ENCODE assay signal across 10 cellular contexts in genomic region chr3:35965908-35966307, GRCh38.
DNase-seq lines count a peak whose midpoint lies in the region; ATAC-seq and TF ChIP-seq lines count a peak whose summit lies in the region.
"Had no signal": no experiment of that assay in that cellular context is flagged by ENCODE, and none has a peak within 500 bp of the region (broad histone marks: within the 10 kb centered on the region; RNA-seq: fewer than 3 reads in every experiment).

No MANE protein-coding gene starts in this region.

- peak; percentile 71 for TF ChIP-seq CTCF in DND-41 (IDR thresholded peaks at IDR 0.05; ENCODE audit: borderline replicate concordance, extremely low read depth, low read length, poor library complexity, severe bottlenecking)

- H2AFZ ChIP-seq in DND-41 (ENCODE audit: low read depth, low read length), result no peak overlapping the region

- H3K4me2 ChIP-seq in DND-41 (ENCODE audit: insufficient read depth, low read length), result no peak overlapping the region

- H3K27ac ChIP-seq in DND-41 (ENCODE audit: low read length), result no peak overlapping the region

- peaks cover 10% of the 10 kb centered on the region; the same call in 1 of the 2 replicates for H3K4me1 ChIP-seq in DND-41 (ENCODE audit: insufficient read depth, low read length)

- no peaks in the 10 kb centered on the region for H4K20me1 ChIP-seq in DND-41 (ENCODE audit: insufficient read depth, low read length)

- DNase-seq in DND-41 (no peak), SK-N-DZ (ENCODE audit: low spot score) (peak; percentile 66), foreskin melanocyte (peak; percentile 32), superior temporal gyrus (ENCODE audit: extremely low spot score) (peak; percentile 79), NCI-H1930 (lab: John Stamatoyannopoulos, UW) (no peak), 8988T (no peak)
- DNase-seq: activated B cell treated with CpG ODN at 0.5 μM for 24 hours, right cardiac atrium had no signal

- peaks cover 3% of the 10 kb centered on the region for H3K27me3 ChIP-seq in DND-41 (ENCODE audit: insufficient read depth, low read length, poor library complexity)

- no peak overlapping the region for H3K4me3 ChIP-seq in DND-41 (ENCODE audit: low read depth in 1 of 2, low read length in 2 of 2)

- no peak overlapping the region for H3K9ac ChIP-seq in DND-41 (ENCODE audit: low read depth, low read length)

- no peaks in the 10 kb centered on the region for H3K9me3 ChIP-seq in DND-41 (ENCODE audit: insufficient read depth, low read length, severe bottlenecking)

- no peaks in the 10 kb centered on the region for H3K79me2 ChIP-seq in DND-41 (ENCODE audit: insufficient read depth, low read length)

- ATAC-seq in DND-41 (ENCODE audit: insufficient read depth, low read depth) (peak; percentile 62; the same call in 1 of the 3 replicates), HG03354 (IDR thresholded peaks at IDR 0.05; ENCODE audit: poor library complexity, severe bottlenecking, unreplicated experiment) (peak; percentile 74), HG03520 (IDR thresholded peaks at IDR 0.05; ENCODE audit: unreplicated experiment) (no peak)

- H3K36me3 ChIP-seq in DND-41 (ENCODE audit: insufficient read depth, low read length), result no peaks in the 10 kb centered on the region

Comparison
In these comparisons a context has a peak if more than half of its experiments do, and no peak if none do; other contexts are left out.
1. DNase-seq: peak in SK-N-DZ (single experiment), foreskin melanocyte (single experiment) and superior temporal gyrus (single experiment); none in DND-41 (single experiment), NCI-H1930 (0 of 2) and 8988T (single experiment).